In genomic region chr4:3042226-3042625, GRCh38 we compare ENCODE assay signal across 10 cellular contexts. TPM values are rescaled to one million over a fixed set of nuclear protein-coding genes. Genes with fewer than 3 reads are reported as not detected.
DNase-seq lines count a peak whose midpoint lies in the region; ATAC-seq and TF ChIP-seq lines count a peak whose summit lies in the region.
"Had no signal": no experiment of that assay in that cellular context is flagged by ENCODE, and none has a peak within 500 bp of the region (broad histone marks: within the 10 kb centered on the region; RNA-seq: fewer than 3 reads in every experiment).

No MANE protein-coding gene starts in this region.

- DNase-seq in heart right ventricle (no peak), left cardiac atrium (no peak), aorta (no peak), iPS-NIHi11 (ENCODE audit: low spot score) (no peak), DMS114 treated with DMSO at 0.1 percent for 48 hours (lab: John Stamatoyannopoulos, UW; ENCODE audit: unreplicated experiment) (no peak)

- H3K36me3 Mint-ChIP-seq in brain = no peaks in the 10 kb centered on the region

- H3K4me1 ChIP-seq in heart right ventricle (peaks cover 0 to 75% (median 37%) of the 10 kb centered on the region in 9 donors), muscle layer of duodenum (ENCODE audit: control insufficient read depth in 1 of 2, insufficient read depth in 2 of 2, low read length in 2 of 2) (peaks cover 2 to 14% of the 10 kb centered on the region in 2 donors), aorta (ENCODE audit: control insufficient read depth in 1 of 2, insufficient read depth in 2 of 2, low read length in 2 of 2) (no peaks in the 10 kb centered on the region)

- no peak for TF ChIP-seq CTCF in heart right ventricle (IDR thresholded peaks at IDR 0.05)
- TF ChIP-seq CTCF in brain (conservative IDR thresholded peaks at IDR 0.05) = no peak

- H3K36me3 ChIP-seq in heart right ventricle (no peaks in the 10 kb centered on the region), muscle layer of duodenum (ENCODE audit: control insufficient read depth in 1 of 2, insufficient read depth in 2 of 2, low read length in 2 of 2) (no peaks in the 10 kb centered on the region), aorta (ENCODE audit: control insufficient read depth in 1 of 2, insufficient read depth in 2 of 2, low read length in 1 of 2) (no peaks in the 10 kb centered on the region)

- peaks cover 4% of the 10 kb centered on the region for H3K27me3 Mint-ChIP-seq in brain

- peaks cover 30% of the 10 kb centered on the region for H3K4me1 Mint-ChIP-seq in brain

- 59 to 68% methylated on average over 10 of the region's 10 CpGs for WGBS in heart right ventricle, 2 donors
- 47 to 53% methylated on average over 10 of the region's 10 CpGs for WGBS in aorta, 2 donors

- H3K4me3 ChIP-seq in heart right ventricle (peak overlapping the region in 9 of 10 donors; percentile 51 to 74 (median 57)), muscle layer of duodenum (ENCODE audit: low read depth in 1 of 2, low read length in 2 of 2) (peak overlapping the region; percentile 61), aorta (ENCODE audit: low read length in 2 of 2) (peak overlapping the region; percentile 1 to 35)
- H3K4me3 ChIP-seq: body of pancreas had no signal

- H3K27ac Mint-ChIP-seq in brain = peak overlapping the region in 4 of 5 experiments; percentile 30 to 72 (median 62)

- peak overlapping the region; percentile 43 to 88 (median 78) for H3K27ac ChIP-seq in heart right ventricle
- peak overlapping the region; percentile 16 for H3K27ac ChIP-seq in muscle layer of duodenum (ENCODE audit: low read length)
- H3K27ac ChIP-seq in aorta (ENCODE audit: low read depth in 1 of 2, low read length in 2 of 2) = no peak overlapping the region

- ATAC-seq in heart right ventricle = no peak
- no peak for ATAC-seq in left cardiac atrium
- ATAC-seq in aorta (ENCODE audit: low FRiP score) = no peak
- ATAC-seq in HG02973 (IDR thresholded peaks at IDR 0.05; ENCODE audit: unreplicated experiment) = no peak

- no peak overlapping the region for H3K4me3 Mint-ChIP-seq in brain

- no peaks in the 10 kb centered on the region for H3K9me3 ChIP-seq in heart right ventricle
- H3K9me3 ChIP-seq in muscle layer of duodenum (ENCODE audit: control insufficient read depth in 1 of 2, low read length in 2 of 2) = no peaks in the 10 kb centered on the region
- no peaks in the 10 kb centered on the region for H3K9me3 ChIP-seq in aorta (ENCODE audit: control insufficient read depth, low read length)
- H3K9me3 ChIP-seq: body of pancreas had no signal

- H3K27me3 ChIP-seq in heart right ventricle (no peaks in the 10 kb centered on the region), muscle layer of duodenum (ENCODE audit: low read depth, low read length) (no peaks in the 10 kb centered on the region), aorta (ENCODE audit: control insufficient read depth in 1 of 2, insufficient read depth in 2 of 2, low read length in 1 of 2) (no peaks in the 10 kb centered on the region)
- H3K27me3 ChIP-seq: body of pancreas had no signal

- H3K9me3 Mint-ChIP-seq in brain = no peaks in the 10 kb centered on the region

- intact Hi-C loops in heart right ventricle (cut with DNase I) = loop anchor here in 2 of 10 donors (10.0 kb wide), 2 partner anchors 277 to 287 kb away; partner anchors contain the start of gene TNIP2 (in 1 of the 2)
- intact Hi-C loops in left cardiac atrium (cut with DNase I) = no loop called here
- intact Hi-C loops in aorta (cut with DNase I) = no loop called here

RNA-seq across cellular contexts. Expression of gene HTT-AS, which starts 32.1 kb away (rescaled TPM):
- total RNA-seq in heart right ventricle (not detected), left cardiac atrium (not detected), aorta (not detected)
- polyA plus RNA-seq in heart right ventricle (not detected), brain (ENCODE audit: insufficient read depth, low read depth, low replicate concordance) (not detected), aorta (not detected)
- total RNA-seq: body of pancreas, left colon had no signal

RNA-seq across cellular contexts. Expression of gene HTT, which starts 32.3 kb away (rescaled TPM):
- total RNA-seq in heart right ventricle (10 to 100 TPM; 19.3 to 34.0 (median 24.6) TPM), left cardiac atrium (10 to 100 TPM; 23.2 to 25.2 TPM), aorta (10 to 100 TPM; 64.4 to 82.7 TPM)
- polyA plus RNA-seq in heart right ventricle (10 to 100 TPM in 1 of 2 donors, 1 to 10 TPM in 1; 6.3 to 21.9 TPM), brain (ENCODE audit: insufficient read depth, low read depth, low replicate concordance) (30.4 TPM), aorta (10 to 100 TPM in 1 of 2 donors, 1 to 10 TPM in 1; 5.1 to 17.8 TPM)

Comparison
In these comparisons a context has a peak if more than half of its experiments do, and no peak if none do; other contexts are left out.
1. H3K27ac ChIP-seq: peak in heart right ventricle (10 of 10) and muscle layer of duodenum (single experiment); none in aorta (0 of 2).
2. Peak in every context shown above with its lines, with median percentiles within 50 percentile points of each other: H3K4me3 ChIP-seq.